Comparison of ENCODE assay signal across 8 cellular contexts in genomic region chr19:29680447-29680846, GRCh38. TPM values are rescaled to one million over a fixed set of nuclear protein-coding genes. Genes with fewer than 3 reads are reported as not detected.
DNase-seq lines count a peak whose midpoint lies in the region; ATAC-seq and TF ChIP-seq lines count a peak whose summit lies in the region.

No MANE protein-coding gene starts in this region.

- ATAC-seq in GM19452 (IDR thresholded peaks at IDR 0.05; ENCODE audit: unreplicated experiment): peak; percentile 91
- peak; percentile 95 for ATAC-seq in stimulated activated effector memory CD8-positive, alpha-beta T cell treated with anti-CD3 and anti-CD28 coated beads, Interleukin-12 subunit alpha, Interleukin-12 subunit beta, amount 100 ng/mL, for 72 hours

- H3K27ac Mint-ChIP-seq in stimulated activated effector memory CD8-positive, alpha-beta T cell treated with anti-CD3 and anti-CD28 coated beads, Interleukin-12 subunit alpha, Interleukin-12 subunit beta, amount 100 ng/mL, for 72 hours: peak overlapping the region; percentile 98

- H3K9me2 ChIP-seq in hepatocyte (replicated peaks; ENCODE audit: insufficient read depth): no peaks in the 10 kb centered on the region

- no peaks in the 10 kb centered on the region for H4K20me1 ChIP-seq in hepatocyte (ENCODE audit: insufficient read depth, poor library complexity, severe bottlenecking)

- H3K79me2 ChIP-seq in hepatocyte: no peaks in the 10 kb centered on the region

- H3K4me2 ChIP-seq in hepatocyte: no peak overlapping the region

- peaks cover 78% of the 10 kb centered on the region for H3K4me1 Mint-ChIP-seq in stimulated activated effector memory CD8-positive, alpha-beta T cell treated with anti-CD3 and anti-CD28 coated beads, Interleukin-12 subunit alpha, Interleukin-12 subunit beta, amount 100 ng/mL, for 72 hours

- H3K27ac ChIP-seq in hepatocyte: no peak overlapping the region

- H3K4me3 ChIP-seq in MG63 (no peak overlapping the region), hepatocyte (no peak overlapping the region)

- H3K36me3 ChIP-seq in MG63: peaks cover 14% of the 10 kb centered on the region
- H3K36me3 ChIP-seq in hepatocyte (replicated peaks; ENCODE audit: insufficient read depth, low read depth): no peaks in the 10 kb centered on the region

- peaks cover 59% of the 10 kb centered on the region for H3K36me3 Mint-ChIP-seq in stimulated activated effector memory CD8-positive, alpha-beta T cell treated with anti-CD3 and anti-CD28 coated beads, Interleukin-12 subunit alpha, Interleukin-12 subunit beta, amount 100 ng/mL, for 72 hours

- no peaks in the 10 kb centered on the region for H3K4me1 ChIP-seq in hepatocyte (ENCODE audit: insufficient read depth)

- DNase-seq in MG63 (peak; percentile 31), activated T-cell treated with anti-CD3 and anti-CD28 coated beads for 24 hours (ENCODE audit: low read depth) (peak; percentile 76), hypothalamus (lab: John Stamatoyannopoulos, UW) (peak in 26 of 51 donors; percentile 15 to 57 (median 37)), NCI-H226 (no peak), NCI-H187 treated with DMSO at 0.1 percent for 48 hours (lab: John Stamatoyannopoulos, UW) (no peak), hepatocyte (ENCODE audit: low spot score) (no peak)
- peak; percentile 70 to 91 for DNase-seq in stimulated activated effector memory CD8-positive, alpha-beta T cell treated with anti-CD3 and anti-CD28 coated beads, Interleukin-12 subunit alpha, Interleukin-12 subunit beta, amount 100 ng/mL, for 72 hours (ENCODE audit: low spot score in 2 of 2)

- peak overlapping the region; percentile 64 for H3K4me3 Mint-ChIP-seq in stimulated activated effector memory CD8-positive, alpha-beta T cell treated with anti-CD3 and anti-CD28 coated beads, Interleukin-12 subunit alpha, Interleukin-12 subunit beta, amount 100 ng/mL, for 72 hours

- no peak for TF ChIP-seq CTCF in hepatocyte (IDR thresholded peaks at IDR 0.05; ENCODE audit: poor library complexity)

- WGBS in hepatocyte (ENCODE audit: low lambda C conversion rate, missing lambda C conversion rate): 88% methylated on average over 12 of the region's 12 CpGs

- H3K9me3 ChIP-seq in MG63 (no peaks in the 10 kb centered on the region), hepatocyte (ENCODE audit: low read depth) (no peaks in the 10 kb centered on the region)

- H2AFZ ChIP-seq in hepatocyte: no peak overlapping the region

- H3K27me3 ChIP-seq in MG63 (no peaks in the 10 kb centered on the region), hepatocyte (no peaks in the 10 kb centered on the region)

- H3K9me3 Mint-ChIP-seq in stimulated activated effector memory CD8-positive, alpha-beta T cell treated with anti-CD3 and anti-CD28 coated beads, Interleukin-12 subunit alpha, Interleukin-12 subunit beta, amount 100 ng/mL, for 72 hours: no peaks in the 10 kb centered on the region

RNA-seq across cellular contexts. Expression of gene PLEKHF1, which starts 15.2 kb away (rescaled TPM):
- 22.2 and 37.5 TPM in 2 replicates for total RNA-seq in MG63 (2014; rRNA removed; shearing (Covaris generic); ENCODE audit: low replicate concordance)
- total RNA-seq in hepatocyte: 2.7 TPM in 2 replicates
- polyA plus RNA-seq in hepatocyte: 2.4 and 5.8 TPM in 2 replicates

RNA-seq across cellular contexts. Expression of gene C19orf12, which starts 34.6 kb away (rescaled TPM):
- 35.6 and 47.0 TPM in 2 replicates for total RNA-seq in MG63 (2014; rRNA removed; shearing (Covaris generic); ENCODE audit: low replicate concordance)
- total RNA-seq in hepatocyte: 52.1 and 57.2 TPM in 2 replicates
- 39.5 and 41.5 TPM in 2 replicates for polyA plus RNA-seq in hepatocyte

Comparison
In these comparisons a context has a peak if more than half of its experiments do, and no peak if none do; other contexts are left out.
1. DNase-seq: peak in MG63 (single experiment), activated T-cell treated with anti-CD3 and anti-CD28 coated beads for 24 hours (single experiment), hypothalamus (26 of 51) and stimulated activated effector memory CD8-positive, alpha-beta T cell treated with anti-CD3 and anti-CD28 coated beads, Interleukin-12 subunit alpha, Interleukin-12 subunit beta, amount 100 ng/mL, for 72 hours (2 of 2); none in NCI-H226 (single experiment), NCI-H187 treated with DMSO at 0.1 percent for 48 hours (single experiment) and hepatocyte (single experiment).